10 cellular contexts compared by ENCODE assay signal in genomic region chr4:42643685-42644084, GRCh38. TPM values are rescaled to one million over a fixed set of nuclear protein-coding genes. Genes with fewer than 3 reads are reported as not detected.
DNase-seq lines count a peak whose midpoint lies in the region; ATAC-seq, FAIRE-seq and TF ChIP-seq lines count a peak whose summit lies in the region.
"Had no signal": no experiment of that assay in that cellular context is flagged by ENCODE, and none has a peak within 500 bp of the region (broad histone marks: within the 10 kb centered on the region; RNA-seq: fewer than 3 reads in every experiment).

No MANE protein-coding gene starts in this region.

- no peak for TF ChIP-seq CTCF in glutamatergic neuron (IDR thresholded peaks at IDR 0.05; ENCODE audit: partially characterized antibody, unreplicated experiment)

- peaks cover 1% of the 10 kb centered on the region for H3K27me3 Mint-ChIP-seq in glutamatergic neuron (ENCODE audit: unreplicated experiment)

- H3K4me3 Mint-ChIP-seq in glutamatergic neuron (ENCODE audit: unreplicated experiment), result peak overlapping the region; percentile 31

- peak; percentile 87 for FAIRE-seq in GM12891 (lab: Jason Lieb, UNC)
- FAIRE-seq: K562 had no signal

- TF ChIP-seq POLR2A in GM12891 (IDR thresholded peaks at IDR 0.05; ENCODE audit: low read depth, low read length), result 0 out of 2 replicates have a peak, but pooled peaks have one; percentile 30

- H3K36me3 Mint-ChIP-seq in glutamatergic neuron (ENCODE audit: unreplicated experiment), result no peaks in the 10 kb centered on the region

- ATAC-seq in GM21367 (IDR thresholded peaks at IDR 0.05; ENCODE audit: unreplicated experiment), result peak; percentile 65
- peak; percentile 77 for ATAC-seq in HG03159 (IDR thresholded peaks at IDR 0.05; ENCODE audit: unreplicated experiment)
- ATAC-seq: K562 had no signal

- H3K9me3 Mint-ChIP-seq in glutamatergic neuron (ENCODE audit: unreplicated experiment), result peaks cover 9% of the 10 kb centered on the region

- H3K27ac Mint-ChIP-seq in glutamatergic neuron (ENCODE audit: unreplicated experiment), result no peak overlapping the region

- H3K4me1 Mint-ChIP-seq in glutamatergic neuron (ENCODE audit: low read depth, unreplicated experiment), result peaks cover 78% of the 10 kb centered on the region

- DNase-seq in GM12891 (ENCODE audit: insufficient read length, low spot score) (no peak), glutamatergic neuron (no peak), DMS 273 treated with DMSO at 0.1 percent for 48 hours (lab: John Stamatoyannopoulos, UW) (no peak), NCI-H526 treated with DMSO at 0.1 percent for 48 hours (lab: John Stamatoyannopoulos, UW) (no peak), DMS 273 (lab: John Stamatoyannopoulos, UW; ENCODE audit: unreplicated experiment) (no peak)
- no peak for DNase-seq in NK-92 treated with Interleukin-12 subunit alpha and Interleukin-12 subunit beta, amount 100 ng/mL, for 24 hours (lab: John Stamatoyannopoulos, UW)
- DNase-seq: activated effector memory CD4-positive, alpha-beta T cell treated with anti-CD3 and anti-CD28 coated beads, Interleukin-2, amount 50 U/mL, for 16 hours had no signal

TF ChIP-seq in GM12891, 5 proteins besides CTCF, POLR2A, EP300 and RAD21:
- 0 out of 2 replicates have a peak, but pooled peaks have one; percentile 36 for TF ChIP-seq TAF1 (IDR thresholded peaks at IDR 0.05; ENCODE audit: low read depth, low read length)
- TF ChIP-seq POLR2AphosphoS5 (IDR thresholded peaks at IDR 0.05; ENCODE audit: low read depth, low read length), result peak; percentile 54; the same call in 1 of the 2 replicates
- TF ChIP-seq PAX5 (IDR thresholded peaks at IDR 0.05; ENCODE audit: insufficient read depth, low read length, severe bottlenecking), result no peak
- 0 out of 2 replicates have a peak, but pooled peaks have one; percentile 15 for TF ChIP-seq POU2F2 (IDR thresholded peaks at IDR 0.05; ENCODE audit: low read depth, low read length)
TF ChIP-seq in GM12891: peak in this region for 3.

RNA-seq across cellular contexts. Expression of gene ATP8A1, which starts 13.2 kb away (rescaled TPM):
- polyA plus RNA-seq in GM12891 (2012; ENCODE audit: low read depth, missing spikeins), result 13.4 TPM
- total RNA-seq in glutamatergic neuron (ENCODE audit: unreplicated experiment), result 278 TPM
